ENCODE assay signal across 13 cellular contexts in the genomic region with DNA sequence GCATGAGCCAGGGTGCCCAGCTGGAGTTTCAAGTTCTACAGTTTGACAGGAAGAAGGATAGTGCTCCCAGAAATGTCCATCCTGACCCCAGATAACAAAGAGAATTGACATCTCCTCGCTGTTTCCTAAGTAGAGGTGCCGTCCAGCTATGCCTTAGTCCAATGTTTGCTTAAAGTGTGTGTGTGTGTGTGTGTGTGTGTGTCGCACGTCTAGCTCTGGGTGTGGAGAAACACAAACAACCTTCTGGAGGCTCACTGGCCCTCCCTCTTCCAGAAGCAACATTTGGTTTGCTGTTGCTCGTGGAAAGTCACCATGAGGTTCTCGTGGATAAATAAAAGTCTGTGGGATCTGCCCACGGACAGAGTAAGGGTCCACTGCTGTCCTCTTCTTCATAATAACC. TPM values are rescaled to one million over a fixed set of nuclear protein-coding genes. Genes with fewer than 3 reads are reported as not detected.
DNase-seq lines count a peak whose midpoint lies in the region; ATAC-seq and TF ChIP-seq lines count a peak whose summit lies in the region.
"Had no signal": no experiment of that assay in that cellular context is flagged by ENCODE, and none has a peak within 500 bp of the region (broad histone marks: within the 10 kb centered on the region; RNA-seq: fewer than 3 reads in every experiment).

No MANE protein-coding gene starts in this region.

- POLR2A ChIA-PET in PC-9 (lab: Charles Lee; ENCODE audit: unreplicated experiment): interaction anchor here (0.6 kb wide), 1 partner anchor 287 kb away, joined by 4 read pairs; no protein-coding TSS in a partner anchor

- H3K9me3 ChIP-seq in PC-9 (ENCODE audit: insufficient read depth, low read depth) (no peaks in the 10 kb centered on the region), esophagus (ENCODE audit: control insufficient read depth in 2 of 2, insufficient read depth in 1 of 2, low read depth in 1 of 2, low read length in 1 of 2) (peaks cover 0 to 3% of the 10 kb centered on the region in 2 donors), mucosa of descending colon (no peaks in the 10 kb centered on the region), testis (no peaks in the 10 kb centered on the region)

- no peak for TF ChIP-seq POLR2A in testis (IDR thresholded peaks at IDR 0.05)

- peaks cover 33% of the 10 kb centered on the region for H3F3A ChIP-seq in PC-9 (ENCODE audit: insufficient read depth, low read depth)

- no peak for TF ChIP-seq CTCF in PC-9 (conservative IDR thresholded peaks at IDR 0.05)
- TF ChIP-seq CTCF in mucosa of descending colon (IDR thresholded peaks at IDR 0.05): no peak
- TF ChIP-seq CTCF in testis (IDR thresholded peaks at IDR 0.05): no peak
- TF ChIP-seq CTCF in mesothelial cell of epicardium (IDR thresholded peaks at IDR 0.05; ENCODE audit: unreplicated experiment): no peak

- ATAC-seq in mucosa of descending colon (peak; percentile 45), HG02610 (IDR thresholded peaks at IDR 0.05; ENCODE audit: unreplicated experiment) (no peak), HG03442 (IDR thresholded peaks at IDR 0.05; ENCODE audit: unreplicated experiment) (no peak)
- ATAC-seq: natural killer cell treated with Interleukin-12 subunit alpha and Interleukin-12 subunit beta and Interleukin-15 and Interleukin-18, amount 100 ng/mL, for 72 hours had no signal

- no peaks in the 10 kb centered on the region for H3K27me3 Mint-ChIP-seq in mesothelial cell of epicardium (ENCODE audit: low read depth)

- H3K9me2 ChIP-seq in PC-9 (ENCODE audit: insufficient read depth): no peaks in the 10 kb centered on the region

- peak overlapping the region; percentile 52 for H3K4me3 ChIP-seq in PC-9
- no peak overlapping the region for H3K4me3 ChIP-seq in esophagus (ENCODE audit: low read depth in 1 of 2, low read length in 2 of 2)
- no peak overlapping the region for H3K4me3 ChIP-seq in mucosa of descending colon
- no peak overlapping the region for H3K4me3 ChIP-seq in testis
- H3K4me3 ChIP-seq: BLaER1 treated with 17β-estradiol and CSF1 and Interleukin-3, amounts not matched to agents 10 nM and 100 nM had no signal

- H3K4me1 ChIP-seq in PC-9 (replicated peaks; ENCODE audit: insufficient read depth) (peaks cover 37% of the 10 kb centered on the region), esophagus (ENCODE audit: control insufficient read depth in 2 of 2, insufficient read depth in 2 of 2, low read length in 1 of 2) (peaks cover 0 to 12% of the 10 kb centered on the region in 2 donors), mucosa of descending colon (ENCODE audit: low read depth) (peaks cover 10% of the 10 kb centered on the region), testis (peaks cover 17% of the 10 kb centered on the region)

- H3K4me2 ChIP-seq in PC-9: peak overlapping the region; percentile 83

- H3K36me3 Mint-ChIP-seq in mesothelial cell of epicardium: peaks cover 29% of the 10 kb centered on the region
- H3K36me3 Mint-ChIP-seq: natural killer cell treated with Interleukin-12 subunit alpha and Interleukin-12 subunit beta and Interleukin-15 and Interleukin-18, amount 100 ng/mL, for 72 hours had no signal

- H3K27ac ChIP-seq in PC-9 (peak overlapping the region; percentile 78), esophagus (ENCODE audit: low read depth in 2 of 2, low read length in 1 of 2) (peak overlapping the region; percentile 60 to 90), testis (peak overlapping the region; percentile 32 to 58)
- H3K27ac ChIP-seq: BLaER1 treated with 17β-estradiol and CSF1 and Interleukin-3, amounts not matched to agents 10 nM and 100 nM had no signal

- peak overlapping the region; percentile 77 for H2AFZ ChIP-seq in PC-9

- peaks cover 60% of the 10 kb centered on the region for H3K79me2 ChIP-seq in PC-9 (ENCODE audit: low read depth)

- H3K4me1 Mint-ChIP-seq in mesothelial cell of epicardium: no peaks in the 10 kb centered on the region

- 56 to 63% methylated on average over 7 of the region's 7 CpGs for WGBS in esophagus, 2 donors
- 41 to 48% methylated on average over 6 to 7 of the region's 7 CpGs for WGBS in testis, 2 donors

- no TSS peak for BruUV-seq in PC-9 (replicated peaks; lab: Mats Ljungman, UMichigan)

- CTCF ChIA-PET in PC-9 (lab: Charles Lee): no interaction called here

- H3K9me3 Mint-ChIP-seq in mesothelial cell of epicardium: peaks cover 18% of the 10 kb centered on the region
- H3K9me3 Mint-ChIP-seq: natural killer cell treated with Interleukin-12 subunit alpha and Interleukin-12 subunit beta and Interleukin-15 and Interleukin-18, amount 100 ng/mL, for 72 hours had no signal

- no peak overlapping the region for H3K27ac Mint-ChIP-seq in mesothelial cell of epicardium
- H3K27ac Mint-ChIP-seq: natural killer cell treated with Interleukin-12 subunit alpha and Interleukin-12 subunit beta and Interleukin-15 and Interleukin-18, amount 100 ng/mL, for 72 hours had no signal

- no peak overlapping the region for H3K4me3 Mint-ChIP-seq in mesothelial cell of epicardium
- H3K4me3 Mint-ChIP-seq: natural killer cell treated with Interleukin-12 subunit alpha and Interleukin-12 subunit beta and Interleukin-15 and Interleukin-18, amount 100 ng/mL, for 72 hours had no signal

- H3K27me3 ChIP-seq in PC-9 (ENCODE audit: insufficient read depth, low read depth) (no peaks in the 10 kb centered on the region), esophagus (ENCODE audit: control insufficient read depth in 1 of 2, insufficient read depth in 2 of 2, low read length in 2 of 2) (no peaks in the 10 kb centered on the region), testis (no peaks in the 10 kb centered on the region)
- H3K27me3 ChIP-seq: BLaER1 treated with 17β-estradiol and CSF1 and Interleukin-3, amounts not matched to agents 10 nM and 100 nM had no signal

- intact Hi-C loops in PC-9 (cut with micrococcal nuclease; ENCODE audit: unreplicated experiment) (loop anchor here (2.0 kb wide), 1 partner anchor 20 kb away; no protein-coding TSS in a partner anchor), mucosa of descending colon (cut with DNase I, micrococcal nuclease) (no loop called here), testis (cut with DNase I; ENCODE audit: low total_unique reads) (no loop called here)

- peak in 1 of 2 experiments; percentile 51 for DNase-seq in PC-9
- DNase-seq in mucosa of descending colon: no peak
- DNase-seq in testis: no peak
- DNase-seq in mesothelial cell of epicardium (ENCODE audit: low spot score in 2 of 2, unreplicated experiment in 2 of 2): no peak
- DNase-seq in NK-92 (lab: John Stamatoyannopoulos, UW; ENCODE audit: unreplicated experiment): no peak
- DNase-seq: erythroblast, NCI-H446, T-helper 2 cell had no signal

- H3K36me3 ChIP-seq in PC-9 (ENCODE audit: low read depth): 0 out of 2 replicates have a peak, but pooled peaks cover 10% of the 10 kb centered on the region
- H3K36me3 ChIP-seq in esophagus (ENCODE audit: control insufficient read depth in 2 of 2, insufficient read depth in 2 of 2, low read length in 1 of 2): peaks cover 0 to 14% of the 10 kb centered on the region in 2 donors
- H3K36me3 ChIP-seq in mucosa of descending colon (ENCODE audit: low read depth): no peaks in the 10 kb centered on the region
- no peaks in the 10 kb centered on the region for H3K36me3 ChIP-seq in testis (ENCODE audit: low read depth, missing control alignments)
- H3K36me3 ChIP-seq: BLaER1 treated with 17β-estradiol and CSF1 and Interleukin-3, amounts not matched to agents 10 nM and 100 nM had no signal

- no peaks in the 10 kb centered on the region for H4K20me1 ChIP-seq in PC-9 (ENCODE audit: insufficient read depth)

RNA-seq across cellular contexts. Expression of a gene that starts 22.1 kb away (rescaled TPM):
- total RNA-seq in PC-9 (2021): 82.5 and 137 TPM in 2 replicates
- polyA plus RNA-seq in esophagus: 10 to 100 TPM; 68.6 to 90.9 TPM
- 10 to 100 TPM; 73.0 to 92.9 (median 84.3) TPM for total RNA-seq in mucosa of descending colon
- total RNA-seq in testis: 10 to 100 TPM in 1 of 2 donors, 1 to 10 TPM in 1; 9.3 to 13.1 TPM
- polyA plus RNA-seq in testis (ENCODE audit: insufficient read depth, low read depth, low replicate concordance): 18.4 TPM
- total RNA-seq in mesothelial cell of epicardium: 50.7 to 53.8 TPM (median 51.0 TPM) in 3 replicates
- total RNA-seq: natural killer cell treated with Interleukin-12 subunit alpha and Interleukin-12 subunit beta and Interleukin-15 and Interleukin-18, amount 100 ng/mL, for 72 hours had no signal
